Comparison of ENCODE assay signal across 13 cellular contexts in the genomic region with DNA sequence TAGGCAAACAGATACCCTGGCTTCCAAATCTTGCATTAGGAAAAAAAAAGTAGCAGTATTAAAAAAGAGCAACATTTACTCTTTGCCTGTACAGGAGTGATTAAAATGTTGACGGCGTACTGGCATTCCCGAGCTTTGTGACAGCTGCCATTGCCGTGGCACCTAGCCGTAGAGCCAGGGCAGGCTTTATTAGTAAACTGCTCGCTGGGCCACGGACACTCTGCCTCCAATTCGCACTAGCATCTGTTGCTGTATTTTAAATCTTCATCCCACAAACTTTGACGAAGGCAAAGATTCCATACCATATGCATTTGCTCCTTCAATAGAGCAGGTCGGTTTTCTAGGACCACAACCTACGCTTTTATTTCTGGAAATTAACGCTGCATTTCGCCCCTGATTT. TPM values are rescaled to one million over a fixed set of nuclear protein-coding genes. Genes with fewer than 3 reads are reported as not detected.
DNase-seq lines count a peak whose midpoint lies in the region; ATAC-seq and TF ChIP-seq lines count a peak whose summit lies in the region.
"Had no signal": no experiment of that assay in that cellular context is flagged by ENCODE, and none has a peak within 500 bp of the region (broad histone marks: within the 10 kb centered on the region; RNA-seq: fewer than 3 reads in every experiment).

No MANE protein-coding gene starts in this region.

- H4K91ac ChIP-seq in IMR-90 (ENCODE audit: insufficient read depth, low read depth, low read length) (no peak overlapping the region), mesenchymal stem cell (ENCODE audit: low read length) (no peak overlapping the region)

- H3K56ac ChIP-seq in IMR-90 (ENCODE audit: extremely low read depth, insufficient read depth, low read length) = no peak overlapping the region

- H3K9me3 Mint-ChIP-seq in GM23338 (no peaks in the 10 kb centered on the region; the same call in 2 of the 3 replicates), neural crest cell (no peaks in the 10 kb centered on the region)
- H3K9me3 Mint-ChIP-seq: CD8-positive, alpha-beta T cell had no signal

- H3K27me3 ChIP-seq in GM23338 (ENCODE audit: insufficient read depth) (no peaks in the 10 kb centered on the region), IMR-90 (ENCODE audit: control insufficient read depth, insufficient read depth, low read length) (no peaks in the 10 kb centered on the region), mesenchymal stem cell (ENCODE audit: control insufficient read depth in 1 of 2, insufficient read depth in 1 of 2, low read length in 2 of 2) (no peaks in the 10 kb centered on the region), testis (no peaks in the 10 kb centered on the region)
- H3K27me3 ChIP-seq: BLaER1 treated with 17β-estradiol and CSF1 and Interleukin-3, amounts not matched to agents 10 nM and 100 nM had no signal

- intact Hi-C loops in IMR-90 (cut with micrococcal nuclease) (no loop called here), testis (cut with DNase I; ENCODE audit: low total_unique reads) (no loop called here)

- no peaks in the 10 kb centered on the region for H3K79me2 ChIP-seq in GM23338 (replicated peaks; ENCODE audit: insufficient read depth)

- no peaks in the 10 kb centered on the region for H3K4me1 ChIP-seq in GM23338 (ENCODE audit: insufficient read depth)
- H3K4me1 ChIP-seq in IMR-90 (ENCODE audit: control insufficient read depth, insufficient read depth, low read length) = no peaks in the 10 kb centered on the region
- no peaks in the 10 kb centered on the region for H3K4me1 ChIP-seq in mesenchymal stem cell (ENCODE audit: control insufficient read depth, insufficient read depth, low read depth, low read length)
- no peaks in the 10 kb centered on the region for H3K4me1 ChIP-seq in testis

- H2AK5ac ChIP-seq in IMR-90 (ENCODE audit: low read depth, low read length) (no peak overlapping the region), mesenchymal stem cell (ENCODE audit: low read length, severe bottlenecking) (no peak overlapping the region)

- ATAC-seq in GM23338 (no peak), IMR-90 (ENCODE audit: low read depth) (no peak)
- ATAC-seq: CD8-positive, alpha-beta T cell had no signal

- H3K9me3 ChIP-seq in IMR-90 (ENCODE audit: control insufficient read depth, insufficient read depth, low read length) = no peaks in the 10 kb centered on the region
- H3K9me3 ChIP-seq in mesenchymal stem cell (ENCODE audit: control insufficient read depth, low read length) = no peaks in the 10 kb centered on the region
- no peaks in the 10 kb centered on the region for H3K9me3 ChIP-seq in testis
- H3K9me3 ChIP-seq: BLaER1 treated with 17β-estradiol and CSF1 and Interleukin-3, amounts not matched to agents 10 nM and 100 nM had no signal

- H3K9ac ChIP-seq in IMR-90 (ENCODE audit: low read depth, low read length) = no peak overlapping the region
- H3K9ac ChIP-seq in mesenchymal stem cell (ENCODE audit: low read length) = no peak overlapping the region
- H3K9ac ChIP-seq: BLaER1 treated with 17β-estradiol and CSF1 and Interleukin-3, amounts not matched to agents 10 nM and 100 nM; GM23248 had no signal

- H3K4me3 Mint-ChIP-seq in GM23338 (no peak overlapping the region), neural crest cell (no peak overlapping the region)
- H3K4me3 Mint-ChIP-seq: B cell; CD8-positive, alpha-beta T cell had no signal

- H3F3A ChIP-seq in GM23338 (replicated peaks; ENCODE audit: low read depth) = no peaks in the 10 kb centered on the region

- H3K4me1 Mint-ChIP-seq in GM23338 (no peaks in the 10 kb centered on the region), neural crest cell (peaks cover 19% of the 10 kb centered on the region)
- H3K4me1 Mint-ChIP-seq: B cell had no signal

- dilution Hi-C loops in IMR-90 (cut with HindIII; ENCODE audit: low sequenced_read_pairs, unreplicated experiment) = no loop called here

- H3K23ac ChIP-seq in IMR-90 (ENCODE audit: low read depth, low read length) (no peak overlapping the region), mesenchymal stem cell (ENCODE audit: low read length in 2 of 2) (no peak overlapping the region)

- no peak overlapping the region for H3K27ac ChIP-seq in GM23338 (ENCODE audit: low read depth)
- H3K27ac ChIP-seq in IMR-90 (ENCODE audit: insufficient read depth, low read length) = no peak overlapping the region
- H3K27ac ChIP-seq in mesenchymal stem cell (ENCODE audit: low read length, poor library complexity, severe bottlenecking) = no peak overlapping the region
- H3K27ac ChIP-seq in testis = no peak overlapping the region
- H3K27ac ChIP-seq: BLaER1 treated with 17β-estradiol and CSF1 and Interleukin-3, amounts not matched to agents 10 nM and 100 nM; GM23248; HL-60 had no signal

- no peak overlapping the region for H3K4me3 ChIP-seq in GM23338
- no peak overlapping the region for H3K4me3 ChIP-seq in IMR-90 (ENCODE audit: insufficient read depth, low read depth, low read length)
- H3K4me3 ChIP-seq in mesenchymal stem cell (ENCODE audit: insufficient read depth in 1 of 2, low read depth in 1 of 2, low read length in 2 of 2) = no peak overlapping the region
- no peak overlapping the region for H3K4me3 ChIP-seq in testis
- H3K4me3 ChIP-seq: BLaER1 treated with 17β-estradiol and CSF1 and Interleukin-3, amounts not matched to agents 10 nM and 100 nM; GM23248 had no signal

- no peak overlapping the region for H2BK20ac ChIP-seq in IMR-90 (ENCODE audit: low read depth, low read length)

- H2BK12ac ChIP-seq in mesenchymal stem cell (ENCODE audit: low read length in 2 of 2) = no peak overlapping the region

- no peak for DNase-seq in GM23338 (ENCODE audit: low spot score)
- DNase-seq in IMR-90 = no peak
- no peak for DNase-seq in neural crest cell (ENCODE audit: low read depth, low spot score)
- peak; percentile 20 for DNase-seq in superior temporal gyrus (ENCODE audit: extremely low spot score)
- DNase-seq in mesenchymal stem cell = no peak
- DNase-seq in testis = no peak
- DNase-seq: Calu3; CD8-positive, alpha-beta T cell; GM23248; HCEC 1CT had no signal

- POLR2A ChIA-PET in IMR-90 (lab: Charles Lee; ENCODE audit: unreplicated experiment) = no interaction called here

- H3K79me1 ChIP-seq in IMR-90 (ENCODE audit: low read depth in 1 of 2, low read length in 2 of 2) = no peaks in the 10 kb centered on the region
- no peaks in the 10 kb centered on the region for H3K79me1 ChIP-seq in mesenchymal stem cell (replicated peaks; ENCODE audit: low read length, poor library complexity, severe bottlenecking)

- H3K9me2 ChIP-seq in GM23338 (ENCODE audit: insufficient read depth) = no peaks in the 10 kb centered on the region

- H3K4ac ChIP-seq in IMR-90 (ENCODE audit: low read depth, low read length) (no peak overlapping the region), mesenchymal stem cell (ENCODE audit: low read depth in 1 of 2, low read length in 2 of 2) (no peak overlapping the region)

- in situ Hi-C loops in IMR-90 (cut with MboI; ENCODE audit: low sequenced_read_pairs) = no loop called here

- H3K9me1 ChIP-seq in IMR-90 (ENCODE audit: insufficient read depth, low read length) = no peaks in the 10 kb centered on the region

- no TSS peak for BruUV-seq in IMR-90 (replicated peaks; lab: Mats Ljungman, UMichigan)

- no peak for TF ChIP-seq RAD21 in IMR-90 (IDR thresholded peaks at IDR 0.05; ENCODE audit: low read length)

- H3K4me2 ChIP-seq in GM23338 (no peak overlapping the region), IMR-90 (ENCODE audit: low read depth, low read length) (no peak overlapping the region), mesenchymal stem cell (ENCODE audit: low read length, poor library complexity, severe bottlenecking) (no peak overlapping the region)
- H3K4me2 ChIP-seq: BLaER1 treated with 17β-estradiol and CSF1 and Interleukin-3, amounts not matched to agents 10 nM and 100 nM had no signal

- H3K36me3 ChIP-seq in GM23338 (ENCODE audit: insufficient read depth) = no peaks in the 10 kb centered on the region
- no peaks in the 10 kb centered on the region for H3K36me3 ChIP-seq in IMR-90 (ENCODE audit: control insufficient read depth, insufficient read depth, low read length)
- no peaks in the 10 kb centered on the region for H3K36me3 ChIP-seq in mesenchymal stem cell (ENCODE audit: control insufficient read depth in 1 of 2, insufficient read depth in 2 of 2, low read depth in 1 of 2, low read length in 2 of 2)
- H3K36me3 ChIP-seq in testis (ENCODE audit: low read depth, missing control alignments) = no peaks in the 10 kb centered on the region
- H3K36me3 ChIP-seq: BLaER1 treated with 17β-estradiol and CSF1 and Interleukin-3, amounts not matched to agents 10 nM and 100 nM had no signal

- H3K27ac Mint-ChIP-seq in GM23338 (no peak overlapping the region), neural crest cell (ENCODE audit: unreplicated experiment) (peak overlapping the region; percentile 9)
- H3K27ac Mint-ChIP-seq: B cell; CD8-positive, alpha-beta T cell had no signal

- TF ChIP-seq CTCF in GM23338 (conservative IDR thresholded peaks at IDR 0.05; ENCODE audit: low read depth in 2 of 2) (no peak), IMR-90 (conservative IDR thresholded peaks at IDR 0.05; ENCODE audit: low read depth, low read length) (no peak), neural crest cell (conservative IDR thresholded peaks at IDR 0.05) (no peak), testis (IDR thresholded peaks at IDR 0.05) (no peak)

- H4K8ac ChIP-seq in IMR-90 (ENCODE audit: low read depth in 2 of 2, low read length in 2 of 2) (no peak overlapping the region), mesenchymal stem cell (ENCODE audit: low read length) (no peak overlapping the region)

- H3K27me3 Mint-ChIP-seq in GM23338 (ENCODE audit: insufficient read depth, low read depth, poor library complexity) (peaks cover 4% of the 10 kb centered on the region), neural crest cell (ENCODE audit: low read depth) (no peaks in the 10 kb centered on the region)

- no peak overlapping the region for H3K18ac ChIP-seq in IMR-90 (ENCODE audit: low read depth, low read length)
- H3K18ac ChIP-seq in mesenchymal stem cell (ENCODE audit: low read depth in 1 of 2, low read length in 2 of 2) = no peak overlapping the region

- H4K20me1 ChIP-seq in GM23338 (replicated peaks; ENCODE audit: insufficient read depth) = no peaks in the 10 kb centered on the region
- H4K20me1 ChIP-seq in IMR-90 (ENCODE audit: insufficient read depth, low read length) = no peaks in the 10 kb centered on the region
- H4K20me1 ChIP-seq: BLaER1 treated with 17β-estradiol and CSF1 and Interleukin-3, amounts not matched to agents 10 nM and 100 nM had no signal

- H4K5ac ChIP-seq in IMR-90 (ENCODE audit: low read depth, low read length) = no peak overlapping the region

- CTCF ChIA-PET in IMR-90 (lab: Yijun Ruan, JAX) = interaction anchor here (0.7 kb wide), 1 partner anchor 37 kb away, joined by 3 read pairs; no protein-coding TSS in a partner anchor

- H2BK120ac ChIP-seq in IMR-90 (ENCODE audit: low read depth, low read length) = no peak overlapping the region
- no peak overlapping the region for H2BK120ac ChIP-seq in mesenchymal stem cell (ENCODE audit: low read depth, low read length)

- peak overlapping the region; percentile 11; the same call in 1 of the 2 replicates for H2AFZ ChIP-seq in GM23338
- H2AFZ ChIP-seq in IMR-90 (replicated peaks; ENCODE audit: low read length, poor library complexity) = peak overlapping the region; percentile 32
- H2AFZ ChIP-seq in mesenchymal stem cell (ENCODE audit: low read depth, low read length) = no peak overlapping the region
- H2AFZ ChIP-seq: GM23248 had no signal

- H2BK5ac ChIP-seq in IMR-90 (ENCODE audit: low read depth, low read length, poor library complexity, severe bottlenecking) (no peak overlapping the region), mesenchymal stem cell (ENCODE audit: low read depth, low read length, poor library complexity, severe bottlenecking) (no peak overlapping the region)

- 91% methylated on average over 7 of the region's 13 CpGs; no CpG with 5 or more reads in 1 of the 2 experiments for WGBS in IMR-90 (ENCODE audit: extremely low coverage in 2 of 2, insufficient read length in 1 of 2), 2 experiments
- 97% methylated on average over 13 of the region's 13 CpGs for WGBS in mesenchymal stem cell
- WGBS in testis, 2 donors = 86 to 90% methylated on average over 13 of the region's 13 CpGs

- no peak overlapping the region for H2BK15ac ChIP-seq in IMR-90 (ENCODE audit: low read depth, low read length)
- H2BK15ac ChIP-seq in mesenchymal stem cell (ENCODE audit: low read depth, poor library complexity, severe bottlenecking) = no peak overlapping the region

- H2AK9ac ChIP-seq in IMR-90 (replicated peaks; ENCODE audit: low read depth, low read length, poor library complexity) = no peak overlapping the region

- TF ChIP-seq POLR2A in IMR-90 (IDR thresholded peaks at IDR 0.05; ENCODE audit: low read depth, low read length) = no peak
- TF ChIP-seq POLR2A in testis (IDR thresholded peaks at IDR 0.05) = no peak

- no peak overlapping the region for H3K14ac ChIP-seq in IMR-90 (replicated peaks; ENCODE audit: low read depth, low read length)
- no peak overlapping the region for H3K14ac ChIP-seq in mesenchymal stem cell (ENCODE audit: low read length in 2 of 2)

- H3K36me3 Mint-ChIP-seq in GM23338 (ENCODE audit: low read depth) = no peaks in the 10 kb centered on the region
- H3K36me3 Mint-ChIP-seq in neural crest cell (ENCODE audit: low read depth) = no peaks in the 10 kb centered on the region
- H3K36me3 Mint-ChIP-seq: CD8-positive, alpha-beta T cell had no signal

RNA-seq across cellular contexts. Expression of gene EPHA4, which starts 44.5 kb away (rescaled TPM):
- 6.2 and 7.2 TPM in 2 replicates for total RNA-seq in GM23338 (2014; rRNA removed; shearing (Covaris generic))
- polyA plus RNA-seq in GM23338 (2016; fragmentation: Nextera tagmentation; extraction: Ambion mirVana) (4.1 and 5.5 TPM in 2 replicates), IMR-90 (2012; rRNA removed) (30.7 and 36.9 TPM in 2 replicates), testis (ENCODE audit: insufficient read depth, low read depth, low replicate concordance) (47.4 TPM)
- total RNA-seq in IMR-90 (2012; rRNA removed) (111 and 132 TPM in 2 replicates), neural crest cell (105 and 108 TPM in 2 replicates), testis (100 to 1,000 TPM; 134 to 139 TPM)
- 17.3 and 20.6 TPM in 2 replicates for polyA plus RNA-seq in IMR-90 (2012; cell fraction: cytosol; rRNA removed)
- 25.9 and 75.6 TPM in 2 replicates for polyA plus RNA-seq in IMR-90 (2012; cell fraction: nucleus; rRNA removed; ENCODE audit: low replicate concordance)
- 4.7 TPM for polyA plus RNA-seq in mesenchymal stem cell (2013, experiment 1 of 2)
- 3.4 TPM for polyA plus RNA-seq in mesenchymal stem cell (2013, experiment 2 of 2)

Comparison
In these comparisons a context has a peak if more than half of its experiments do, and no peak if none do; other contexts are left out.
1. RNA of gene EPHA4, which starts 44.5 kb away (total RNA-seq): 134 to 139 TPM in testis, 111 to 132 TPM in IMR-90 and 105 to 108 TPM in neural crest cell; 6.2 to 7.2 TPM in GM23338; every median in the first group is over 10 times any median in the second.